31 cellular contexts compared by ENCODE assay signal in the genomic region with DNA sequence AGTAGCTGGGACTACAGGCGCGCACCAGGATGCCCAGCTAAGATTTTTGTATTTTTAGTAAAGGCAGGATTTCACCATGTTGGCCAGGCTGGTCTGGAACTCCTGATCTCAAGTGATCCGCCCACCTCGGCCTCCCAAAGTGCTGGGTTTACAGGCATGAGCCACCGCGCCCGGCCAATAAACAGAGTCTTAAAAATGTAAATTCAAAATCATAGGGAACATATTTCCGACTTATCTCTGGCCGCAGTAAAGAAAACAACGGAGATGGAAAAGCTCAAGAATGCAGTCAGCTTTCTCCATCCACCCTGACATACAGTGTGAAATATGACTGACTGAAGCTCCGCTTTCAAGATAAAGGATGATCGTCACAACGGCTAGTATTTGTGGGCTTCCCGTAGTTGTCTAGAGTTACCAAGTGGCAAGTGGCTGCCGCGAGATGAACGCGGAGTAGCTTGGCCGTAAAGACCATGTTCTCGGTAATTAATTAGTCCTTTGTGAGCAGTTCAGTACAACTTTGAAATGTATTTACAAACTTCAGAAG.
"Had no signal": no experiment of that assay in that cellular context is flagged by ENCODE, and none has a peak within 500 bp of the region (broad histone marks: within the 10 kb centered on the region; RNA-seq: fewer than 3 reads in every experiment).

No MANE protein-coding gene starts in this region.

- H3K36me3 ChIP-seq: colonic mucosa, heart right ventricle, left ventricle myocardium inferior, neutrophil, ovary, vagina had no signal

- H3K9me3 ChIP-seq: colonic mucosa, mucosa of descending colon, neutrophil, ovary, vagina had no signal

- H3K27ac Mint-ChIP-seq: activated naive CD4-positive, alpha-beta T cell treated with anti-CD3 and anti-CD28 coated beads, Interleukin-2, amount 10 ng/mL, durations not matched to agents 7 days and 5 days; activated naive CD8-positive, alpha-beta T cell treated with anti-CD3 and anti-CD28 coated beads, Interleukin-2, amount 50 U/mL, for 24 hours; effector memory CD8-positive, alpha-beta T cell; natural killer cell treated with Interleukin-12 subunit alpha and Interleukin-12 subunit beta and Interleukin-15 and Interleukin-18, amount 100 ng/mL, for 72 hours; progenitor cell of endocrine pancreas; stimulated activated effector memory CD8-positive, alpha-beta T cell treated with anti-CD3 and anti-CD28 coated beads, Interleukin-12 subunit alpha, Interleukin-12 subunit beta, amount 100 ng/mL, for 72 hours; stimulated activated naive CD8-positive, alpha-beta T cell treated with anti-CD3 and anti-CD28 coated beads, Interleukin-15, Interleukin-2, amounts not matched to agents 100 ng/mL and 50 ng/mL, for 24 hours; type B pancreatic cell had no signal

- H3K36me3 Mint-ChIP-seq: activated naive CD4-positive, alpha-beta T cell treated with anti-CD3 and anti-CD28 coated beads, Interleukin-2, amount 10 ng/mL, durations not matched to agents 7 days and 5 days; stimulated activated effector memory CD8-positive, alpha-beta T cell treated with anti-CD3 and anti-CD28 coated beads, Interleukin-12 subunit alpha, Interleukin-12 subunit beta, amount 100 ng/mL, for 72 hours; type B pancreatic cell had no signal

- H3K4me1 Mint-ChIP-seq: activated naive CD4-positive, alpha-beta T cell treated with anti-CD3 and anti-CD28 coated beads, Interleukin-2, amount 10 ng/mL, durations not matched to agents 7 days and 5 days; activated naive CD8-positive, alpha-beta T cell treated with anti-CD3 and anti-CD28 coated beads, Interleukin-2, amount 50 U/mL, for 24 hours; stimulated activated effector memory CD8-positive, alpha-beta T cell treated with anti-CD3 and anti-CD28 coated beads, Interleukin-12 subunit alpha, Interleukin-12 subunit beta, amount 100 ng/mL, for 72 hours had no signal

- H3K9me3 Mint-ChIP-seq: natural killer cell treated with Interleukin-12 subunit alpha and Interleukin-12 subunit beta and Interleukin-15 and Interleukin-18, amount 100 ng/mL, for 72 hours; type B pancreatic cell had no signal

- H3K27ac ChIP-seq: colonic mucosa, dorsolateral prefrontal cortex, heart right ventricle, left ventricle myocardium inferior, neutrophil, ovary, skin epidermis, vagina, VCaP had no signal

- ATAC-seq: activated CD4-positive, CD25-positive, alpha-beta regulatory T cell treated with anti-CD3 and anti-CD28 coated beads, Interleukin-2, amount 50 U/mL, for 24 hours; activated naive CD8-positive, alpha-beta T cell treated with anti-CD3 and anti-CD28 coated beads, Interleukin-2, amount 50 U/mL, for 24 hours; effector memory CD8-positive, alpha-beta T cell; heart right ventricle; mucosa of descending colon; natural killer cell treated with Interleukin-12 subunit alpha and Interleukin-12 subunit beta and Interleukin-15 and Interleukin-18, amount 100 ng/mL, for 72 hours; sciatic nerve; stimulated activated effector memory CD8-positive, alpha-beta T cell treated with anti-CD3 and anti-CD28 coated beads, Interleukin-12 subunit alpha, Interleukin-12 subunit beta, amount 100 ng/mL, for 72 hours had no signal

- H3K4me3 ChIP-seq: colonic mucosa, dorsolateral prefrontal cortex, heart right ventricle, left ventricle myocardium inferior, lung, mucosa of descending colon, ovary, skin epidermis, vagina had no signal

- H3K27me3 ChIP-seq: colonic mucosa, dorsolateral prefrontal cortex, heart right ventricle, neutrophil, ovary, vagina had no signal

- H3K4me3 Mint-ChIP-seq: activated naive CD4-positive, alpha-beta T cell treated with anti-CD3 and anti-CD28 coated beads, Interleukin-2, amount 10 ng/mL, durations not matched to agents 7 days and 5 days; activated naive CD8-positive, alpha-beta T cell treated with anti-CD3 and anti-CD28 coated beads, Interleukin-2, amount 50 U/mL, for 24 hours; effector memory CD8-positive, alpha-beta T cell; natural killer cell treated with Interleukin-12 subunit alpha and Interleukin-12 subunit beta and Interleukin-15 and Interleukin-18, amount 100 ng/mL, for 72 hours; stimulated activated effector memory CD8-positive, alpha-beta T cell treated with anti-CD3 and anti-CD28 coated beads, Interleukin-12 subunit alpha, Interleukin-12 subunit beta, amount 100 ng/mL, for 72 hours; stimulated activated naive CD8-positive, alpha-beta T cell treated with anti-CD3 and anti-CD28 coated beads, Interleukin-15, Interleukin-2, amounts not matched to agents 100 ng/mL and 50 ng/mL, for 24 hours; type B pancreatic cell had no signal

- H3K4me1 ChIP-seq: colonic mucosa, heart right ventricle, left ventricle myocardium inferior, vagina had no signal

- H3K27me3 Mint-ChIP-seq: activated naive CD4-positive, alpha-beta T cell treated with anti-CD3 and anti-CD28 coated beads, Interleukin-2, amount 10 ng/mL, durations not matched to agents 7 days and 5 days; activated naive CD8-positive, alpha-beta T cell treated with anti-CD3 and anti-CD28 coated beads, Interleukin-2, amount 50 U/mL, for 24 hours; effector memory CD8-positive, alpha-beta T cell; natural killer cell treated with Interleukin-12 subunit alpha and Interleukin-12 subunit beta and Interleukin-15 and Interleukin-18, amount 100 ng/mL, for 72 hours; progenitor cell of endocrine pancreas; stimulated activated naive CD8-positive, alpha-beta T cell treated with anti-CD3 and anti-CD28 coated beads, Interleukin-15, Interleukin-2, amounts not matched to agents 100 ng/mL and 50 ng/mL, for 24 hours; type B pancreatic cell had no signal

- DNase-seq: activated CD4-positive, alpha-beta T cell treated with anti-CD3 and anti-CD28 coated beads for 48 hours; activated CD4-positive, alpha-beta T cell treated with anti-CD3 and anti-CD28 coated beads, Interleukin-2, amount 50 U/mL, for 48 hours; activated CD8-positive, alpha-beta memory T cell treated with anti-CD3 and anti-CD28 coated beads, Interleukin-2, amount 50 U/mL, for 4 hours; activated gamma-delta T cell; activated naive CD4-positive, alpha-beta T cell treated with anti-CD3 and anti-CD28 coated beads, Interleukin-2, amount 10 ng/mL, durations not matched to agents 7 days and 5 days; activated naive CD8-positive, alpha-beta T cell treated with anti-CD3 and anti-CD28 coated beads, Interleukin-2, amount 50 U/mL, for 24 hours; activated T-cell treated with anti-CD3 and anti-CD28 coated beads, Interleukin-2, amount 50 U/mL, for 1 hour; colonic mucosa; dorsolateral prefrontal cortex; effector memory CD8-positive, alpha-beta T cell; erythroblast; foreskin melanocyte; heart right ventricle; kidney glomerular epithelial cell; left ventricle myocardium inferior; mesendoderm; mucosa of descending colon; ovary; stimulated activated CD4-positive, alpha-beta T cell treated with anti-CD3 and anti-CD28 coated beads, Interleukin-4, amount 100 ng/mL, for 24 hours had no signal
